In genomic region chr6:149750136-149750609, GRCh38 we compare ENCODE assay signal across 8 cellular contexts. TPM values are rescaled to one million over a fixed set of nuclear protein-coding genes. Genes with fewer than 3 reads are reported as not detected.
DNase-seq lines count a peak whose midpoint lies in the region; ATAC-seq and TF ChIP-seq lines count a peak whose summit lies in the region.

No MANE protein-coding gene starts in this region.

- H3K27me3 ChIP-seq in Panc1 (ENCODE audit: control insufficient read depth, insufficient read depth, low read length) (no peaks in the 10 kb centered on the region), neutrophil (no peaks in the 10 kb centered on the region), tibial artery (no peaks in the 10 kb centered on the region)

- H3K36me3 ChIP-seq in Panc1 (ENCODE audit: control insufficient read depth, insufficient read depth, low read length) (peaks cover 7% of the 10 kb centered on the region; the same call in 1 of the 2 replicates), neutrophil (no peaks in the 10 kb centered on the region), tibial artery (no peaks in the 10 kb centered on the region)

- in situ Hi-C loops in Panc1 (cut with HindIII; ENCODE audit: low pct_unique_long_range_greater_than_20kb, low sequenced_read_pairs) = no loop called here

- POLR2A ChIA-PET in Panc1 (lab: Charles Lee) = no interaction called here

- H3K4me3 ChIP-seq in Panc1 (ENCODE audit: low read depth in 2 of 2, low read length in 2 of 2) = peak overlapping the region; percentile 91 to 99
- peak overlapping the region; percentile 98 for H3K4me3 ChIP-seq in fibroblast of villous mesenchyme (ENCODE audit: low read depth, low read length)
- peak overlapping the region; percentile 91 to 96 for H3K4me3 ChIP-seq in neutrophil (ENCODE audit: low read depth in 1 of 2, low read length in 1 of 2)
- peak overlapping the region; percentile 86 to 97 for H3K4me3 ChIP-seq in tibial artery

- H3K27ac ChIP-seq in Panc1 (ENCODE audit: low read length) = peak overlapping the region; percentile 88
- peak overlapping the region; percentile 95 for H3K27ac ChIP-seq in neutrophil
- peak overlapping the region; percentile 89 to 96 for H3K27ac ChIP-seq in tibial artery

- TF ChIP-seq CTCF in Panc1 (IDR thresholded peaks at IDR 0.05) (no peak), fibroblast of villous mesenchyme (IDR thresholded peaks at IDR 0.05; ENCODE audit: insufficient read depth, low read depth, low read length) (no peak), neutrophil (IDR thresholded peaks at IDR 0.05) (no peak), tibial artery (IDR thresholded peaks at IDR 0.05) (no peak)

- intact Hi-C loops in Panc1 (cut with micrococcal nuclease; ENCODE audit: unreplicated experiment) = no loop called here
- intact Hi-C loops in tibial artery (cut with DNase I; ENCODE audit: low total_unique reads) = no loop called here

- CTCF ChIA-PET in Panc1 (lab: Charles Lee) = no interaction called here

- peak; percentile 81 for DNase-seq in D341Med (ENCODE audit: low spot score)
- DNase-seq in HUDEP-2 (lab: John Stamatoyannopoulos, UW; ENCODE audit: unreplicated experiment in 76 of 76) = peak in 69 of 76 experiments; percentile 20 to 86 (median 64)
- no peak for DNase-seq in Panc1 (ENCODE audit: low read depth, low spot score)
- peak; percentile 14 for DNase-seq in activated T-helper 9 cell treated with anti-CD3 and anti-CD28 coated beads, Interleukin-2, amount 50 U/mL, for 16 hours (ENCODE audit: low read depth)
- DNase-seq in fibroblast of villous mesenchyme (ENCODE audit: low read depth) = peak; percentile 71
- DNase-seq in tibial artery = peak; percentile 32 to 74

- ATAC-seq in GM21447 (IDR thresholded peaks at IDR 0.05; ENCODE audit: unreplicated experiment) (peak; percentile 41), Panc1 (peak; percentile 77)

- H3K4me1 ChIP-seq in Panc1 (ENCODE audit: control insufficient read depth, insufficient read depth, low read length) (peaks cover 23% of the 10 kb centered on the region), neutrophil (ENCODE audit: control insufficient read depth in 1 of 2, insufficient read depth in 1 of 2, low read depth in 1 of 2, low read length in 1 of 2) (peaks cover 72 to 73% of the 10 kb centered on the region in 2 experiments), tibial artery (peaks cover 0 to 44% (median 14%) of the 10 kb centered on the region in 4 donors)

- no TSS peak for BruUV-seq in Panc1 (replicated peaks; lab: Mats Ljungman, UMichigan)

- H3K9me3 ChIP-seq in Panc1 (ENCODE audit: control insufficient read depth, insufficient read depth, low read depth, low read length) = no peaks in the 10 kb centered on the region
- no peaks in the 10 kb centered on the region for H3K9me3 ChIP-seq in neutrophil
- no peaks in the 10 kb centered on the region for H3K9me3 ChIP-seq in tibial artery

RNA-seq across cellular contexts. Expression of gene PCMT1, which starts 0.6 kb away (rescaled TPM):
- total RNA-seq in Panc1 (2021; ENCODE audit: unreplicated experiment) = 118 TPM
- polyA plus RNA-seq in Panc1 (2012; ENCODE audit: insufficient read length) = 115 TPM
- 112 and 126 TPM in 2 replicates for total RNA-seq in fibroblast of villous mesenchyme

RNA-seq across cellular contexts. Expression of gene NUP43, which starts 3.8 kb away (rescaled TPM):
- 53.6 TPM for total RNA-seq in Panc1 (2021; ENCODE audit: unreplicated experiment)
- polyA plus RNA-seq in Panc1 (2012; ENCODE audit: insufficient read length) = 18.9 TPM
- total RNA-seq in fibroblast of villous mesenchyme = 26.4 and 40.6 TPM in 2 replicates

RNA-seq across cellular contexts. Expression of gene LATS1, which starts 32.3 kb away (rescaled TPM):
- total RNA-seq in Panc1 (2021; ENCODE audit: unreplicated experiment) (36.0 TPM), fibroblast of villous mesenchyme (20.6 and 25.9 TPM in 2 replicates)
- polyA plus RNA-seq in Panc1 (2012; ENCODE audit: insufficient read length) = 15.9 TPM
